In genomic region chr11:88484873-88485621, GRCh38 we compare ENCODE assay signal across 1 cellular context.
A peak's percentile ranks its signal among the peaks of the same experiment; 100 is the strongest.
TF ChIP-seq lines count a peak whose summit lies in the region.

No MANE protein-coding gene starts in this region.

TF ChIP-seq in K562, 482 proteins besides CTCF, POLR2A, EP300 and RAD21 (continued from another document and continues in another):
- no peak for TF ChIP-seq ARID4B (CRISPR knock-in tag; IDR thresholded peaks at IDR 0.05)
- peak; percentile 45; the same call in 1 of the 2 replicates for TF ChIP-seq CBFA2T2 (conservative IDR thresholded peaks at IDR 0.05)
- TF ChIP-seq MAFK (IDR thresholded peaks at IDR 0.05; ENCODE audit: low read length) = no peak
- TF ChIP-seq MAFF (IDR thresholded peaks at IDR 0.05; ENCODE audit: low read length) = peak; percentile 61
- peak; percentile 77 for TF ChIP-seq ESRRA (IDR thresholded peaks at IDR 0.05; ENCODE audit: borderline replicate concordance, low read depth)
- TF ChIP-seq ESRRB (CRISPR knock-in tag; IDR thresholded peaks at IDR 0.05; ENCODE audit: borderline replicate concordance) = no peak
- no peak for TF ChIP-seq ZNF232 (CRISPR knock-in tag; IDR thresholded peaks at IDR 0.05)
- no peak for TF ChIP-seq BCLAF1 (IDR thresholded peaks at IDR 0.05; ENCODE audit: borderline replicate concordance in 1 of 2, control insufficient read depth in 1 of 2, low read depth in 2 of 2, low read length in 1 of 2)
- no peak for TF ChIP-seq RBFOX2 (IDR thresholded peaks at IDR 0.05; ENCODE audit: low read depth, low read length)
- TF ChIP-seq ZNF174 (CRISPR knock-in tag; IDR thresholded peaks at IDR 0.05) = no peak
- no peak for TF ChIP-seq ZNF644 (tag; IDR thresholded peaks at IDR 0.05; ENCODE audit: low read depth)
- TF ChIP-seq KLF10 (CRISPR knock-in tag; IDR thresholded peaks at IDR 0.05) = no peak
- TF ChIP-seq CC2D1A (IDR thresholded peaks at IDR 0.05) = no peak
- TF ChIP-seq SIN3B (IDR thresholded peaks at IDR 0.05; ENCODE audit: low read depth) = no peak
- peak; percentile 25; the same call in 1 of the 2 replicates for TF ChIP-seq CREB1 (IDR thresholded peaks at IDR 0.05)
- TF ChIP-seq CREB1 (CRISPR knock-in tag; IDR thresholded peaks at IDR 0.05) = 0 out of 2 replicates have a peak, but pooled peaks have one; percentile 29
- TF ChIP-seq RAD51 (IDR thresholded peaks at IDR 0.05; ENCODE audit: borderline replicate concordance, low read depth) = no peak
- TF ChIP-seq CTBP1 (IDR thresholded peaks at IDR 0.05; ENCODE audit: borderline replicate concordance) = peak; percentile 51; the same call in 1 of the 2 replicates
- peak; percentile 73 for TF ChIP-seq MYC (IDR thresholded peaks at IDR 0.05; ENCODE audit: low read depth, low read length)
- TF ChIP-seq MYC (CRISPR knock-in tag; IDR thresholded peaks at IDR 0.05; ENCODE audit: borderline replicate concordance, low read depth) = no peak
- peak; percentile 36; the same call in 1 of the 2 replicates for TF ChIP-seq ZNF316 (IDR thresholded peaks at IDR 0.05)
- TF ChIP-seq YY1 (IDR thresholded peaks at IDR 0.05; ENCODE audit: borderline replicate concordance in 1 of 3, control insufficient read depth in 1 of 3, extremely low read depth in 1 of 3, insufficient read depth in 3 of 3, insufficient read length in 1 of 3, insufficient replicate concordance in 2 of 3, low read depth in 1 of 3, low read length in 2 of 3) = peak in 1 of 3 experiments; percentile 64
- 0 out of 2 replicates have a peak, but pooled peaks have one; percentile 77 for TF ChIP-seq PREB (CRISPR knock-in tag; IDR thresholded peaks at IDR 0.05)
- no peak for TF ChIP-seq SP1 (CRISPR knock-in tag; IDR thresholded peaks at IDR 0.05)
- peak; percentile 22; the same call in 1 of the 2 replicates for TF ChIP-seq SMC3 (conservative IDR thresholded peaks at IDR 0.05; ENCODE audit: insufficient read depth, low read depth, low read length)
- TF ChIP-seq ILF3 (IDR thresholded peaks at IDR 0.05; ENCODE audit: borderline replicate concordance) = no peak
- TF ChIP-seq ARID1B (IDR thresholded peaks at IDR 0.05) = peak; percentile 62
- peak; percentile 24; the same call in 1 of the 2 replicates for TF ChIP-seq TEAD4 (IDR thresholded peaks at IDR 0.05; ENCODE audit: low read length)
- TF ChIP-seq TEAD4 (CRISPR knock-in tag; IDR thresholded peaks at IDR 0.05; ENCODE audit: borderline replicate concordance) = no peak
- TF ChIP-seq ATF1 (CRISPR knock-in tag; IDR thresholded peaks at IDR 0.05) = no peak
- peak; percentile 61 for TF ChIP-seq ATF1 (tag; IDR thresholded peaks at IDR 0.05)
- TF ChIP-seq RCOR1 (IDR thresholded peaks at IDR 0.05; ENCODE audit: borderline replicate concordance in 1 of 2, low read depth in 2 of 2, low read length in 2 of 2) = peak in 1 of 2 experiments; percentile 19; a peak in 1 of 4 replicates
- TF ChIP-seq, protein P1, sequence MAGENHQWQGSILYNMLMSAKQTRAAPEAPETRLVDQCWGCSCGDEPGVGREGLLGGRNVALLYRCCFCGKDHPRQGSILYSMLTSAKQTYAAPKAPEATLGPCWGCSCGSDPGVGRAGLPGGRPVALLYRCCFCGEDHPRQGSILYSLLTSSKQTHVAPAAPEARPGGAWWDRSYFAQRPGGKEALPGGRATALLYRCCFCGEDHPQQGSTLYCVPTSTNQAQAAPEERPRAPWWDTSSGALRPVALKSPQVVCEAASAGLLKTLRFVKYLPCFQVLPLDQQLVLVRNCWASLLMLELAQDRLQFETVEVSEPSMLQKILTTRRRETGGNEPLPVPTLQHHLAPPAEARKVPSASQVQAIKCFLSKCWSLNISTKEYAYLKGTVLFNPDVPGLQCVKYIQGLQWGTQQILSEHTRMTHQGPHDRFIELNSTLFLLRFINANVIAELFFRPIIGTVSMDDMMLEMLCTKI (IDR thresholded peaks at IDR 0.05; ENCODE audit: partially characterized antibody) = no peak
- TF ChIP-seq, protein P2, sequence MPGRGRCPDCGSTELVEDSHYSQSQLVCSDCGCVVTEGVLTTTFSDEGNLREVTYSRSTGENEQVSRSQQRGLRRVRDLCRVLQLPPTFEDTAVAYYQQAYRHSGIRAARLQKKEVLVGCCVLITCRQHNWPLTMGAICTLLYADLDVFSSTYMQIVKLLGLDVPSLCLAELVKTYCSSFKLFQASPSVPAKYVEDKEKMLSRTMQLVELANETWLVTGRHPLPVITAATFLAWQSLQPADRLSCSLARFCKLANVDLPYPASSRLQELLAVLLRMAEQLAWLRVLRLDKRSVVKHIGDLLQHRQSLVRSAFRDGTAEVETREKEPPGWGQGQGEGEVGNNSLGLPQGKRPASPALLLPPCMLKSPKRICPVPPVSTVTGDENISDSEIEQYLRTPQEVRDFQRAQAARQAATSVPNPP (IDR thresholded peaks at IDR 0.05; ENCODE audit: borderline replicate concordance, insufficient read depth, insufficient read length) = no peak
- TF ChIP-seq, protein P3, sequence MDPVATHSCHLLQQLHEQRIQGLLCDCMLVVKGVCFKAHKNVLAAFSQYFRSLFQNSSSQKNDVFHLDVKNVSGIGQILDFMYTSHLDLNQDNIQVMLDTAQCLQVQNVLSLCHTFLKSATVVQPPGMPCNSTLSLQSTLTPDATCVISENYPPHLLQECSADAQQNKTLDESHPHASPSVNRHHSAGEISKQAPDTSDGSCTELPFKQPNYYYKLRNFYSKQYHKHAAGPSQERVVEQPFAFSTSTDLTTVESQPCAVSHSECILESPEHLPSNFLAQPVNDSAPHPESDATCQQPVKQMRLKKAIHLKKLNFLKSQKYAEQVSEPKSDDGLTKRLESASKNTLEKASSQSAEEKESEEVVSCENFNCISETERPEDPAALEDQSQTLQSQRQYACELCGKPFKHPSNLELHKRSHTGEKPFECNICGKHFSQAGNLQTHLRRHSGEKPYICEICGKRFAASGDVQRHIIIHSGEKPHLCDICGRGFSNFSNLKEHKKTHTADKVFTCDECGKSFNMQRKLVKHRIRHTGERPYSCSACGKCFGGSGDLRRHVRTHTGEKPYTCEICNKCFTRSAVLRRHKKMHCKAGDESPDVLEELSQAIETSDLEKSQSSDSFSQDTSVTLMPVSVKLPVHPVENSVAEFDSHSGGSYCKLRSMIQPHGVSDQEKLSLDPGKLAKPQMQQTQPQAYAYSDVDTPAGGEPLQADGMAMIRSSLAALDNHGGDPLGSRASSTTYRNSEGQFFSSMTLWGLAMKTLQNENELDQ (CRISPR knock-in tag; IDR thresholded peaks at IDR 0.05; ENCODE audit: borderline replicate concordance) = no peak
- TF ChIP-seq HMGN3 (IDR thresholded peaks at IDR 0.05; ENCODE audit: borderline replicate concordance, extremely low read depth, insufficient read length, low read depth, low read length) = no peak
- no peak for TF ChIP-seq ZNF318 (IDR thresholded peaks at IDR 0.05; ENCODE audit: borderline replicate concordance in 1 of 2, low read depth in 1 of 2)
- TF ChIP-seq BHLHE40 (IDR thresholded peaks at IDR 0.05; ENCODE audit: low read length) = peak; percentile 86
- no peak for TF ChIP-seq GATA2 (CRISPR knock-in tag; IDR thresholded peaks at IDR 0.05)
- TF ChIP-seq CBX3 (IDR thresholded peaks at IDR 0.05; ENCODE audit: borderline replicate concordance in 1 of 2, low read length in 2 of 2) = peak in 1 of 2 experiments; percentile 71; a peak in 1 of 3 replicates
